Comparison of ENCODE assay signal across 1 cellular context in the genomic region with DNA sequence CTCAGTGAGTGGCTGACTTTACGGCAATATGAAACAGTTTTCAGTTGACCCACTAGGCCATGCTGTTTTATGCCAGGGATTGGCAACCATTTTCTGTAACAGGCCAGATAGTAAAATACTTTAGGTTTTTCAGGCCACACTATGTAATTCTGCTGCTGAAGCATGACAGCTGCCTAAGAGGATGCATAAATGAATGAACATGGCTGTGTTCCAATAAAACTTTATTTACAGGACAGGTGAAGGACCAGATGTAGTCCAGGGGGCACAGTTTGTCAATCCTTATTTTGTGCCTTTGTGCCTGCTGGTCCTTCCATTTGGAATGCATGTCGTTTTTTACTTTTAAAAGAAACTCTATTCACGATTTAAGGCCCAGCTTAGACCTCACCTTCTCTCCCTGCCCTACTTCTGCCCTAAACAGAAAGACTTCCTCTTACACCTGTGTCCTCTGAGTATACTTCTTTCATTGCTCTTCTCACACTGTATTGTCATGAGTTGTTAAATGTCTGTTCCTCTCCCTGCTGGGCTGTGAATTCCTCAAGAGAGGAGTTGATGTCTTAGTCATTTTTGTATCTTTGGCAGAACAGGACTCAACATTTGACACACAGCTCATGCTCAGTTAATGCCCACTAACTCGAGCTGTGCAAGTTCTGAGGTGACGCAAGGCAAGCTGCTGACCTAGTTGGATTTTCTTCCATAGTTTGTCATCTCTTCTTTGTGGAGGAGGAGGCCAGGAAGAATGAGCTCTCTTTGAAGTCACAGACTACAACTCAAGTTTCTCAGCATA.
TF ChIP-seq lines count a peak whose summit lies in the region.

No MANE protein-coding gene starts in this region.

TF ChIP-seq in K562, 482 proteins besides CTCF, POLR2A, EP300 and RAD21 (continued from another document):
- TF ChIP-seq, protein P1, sequence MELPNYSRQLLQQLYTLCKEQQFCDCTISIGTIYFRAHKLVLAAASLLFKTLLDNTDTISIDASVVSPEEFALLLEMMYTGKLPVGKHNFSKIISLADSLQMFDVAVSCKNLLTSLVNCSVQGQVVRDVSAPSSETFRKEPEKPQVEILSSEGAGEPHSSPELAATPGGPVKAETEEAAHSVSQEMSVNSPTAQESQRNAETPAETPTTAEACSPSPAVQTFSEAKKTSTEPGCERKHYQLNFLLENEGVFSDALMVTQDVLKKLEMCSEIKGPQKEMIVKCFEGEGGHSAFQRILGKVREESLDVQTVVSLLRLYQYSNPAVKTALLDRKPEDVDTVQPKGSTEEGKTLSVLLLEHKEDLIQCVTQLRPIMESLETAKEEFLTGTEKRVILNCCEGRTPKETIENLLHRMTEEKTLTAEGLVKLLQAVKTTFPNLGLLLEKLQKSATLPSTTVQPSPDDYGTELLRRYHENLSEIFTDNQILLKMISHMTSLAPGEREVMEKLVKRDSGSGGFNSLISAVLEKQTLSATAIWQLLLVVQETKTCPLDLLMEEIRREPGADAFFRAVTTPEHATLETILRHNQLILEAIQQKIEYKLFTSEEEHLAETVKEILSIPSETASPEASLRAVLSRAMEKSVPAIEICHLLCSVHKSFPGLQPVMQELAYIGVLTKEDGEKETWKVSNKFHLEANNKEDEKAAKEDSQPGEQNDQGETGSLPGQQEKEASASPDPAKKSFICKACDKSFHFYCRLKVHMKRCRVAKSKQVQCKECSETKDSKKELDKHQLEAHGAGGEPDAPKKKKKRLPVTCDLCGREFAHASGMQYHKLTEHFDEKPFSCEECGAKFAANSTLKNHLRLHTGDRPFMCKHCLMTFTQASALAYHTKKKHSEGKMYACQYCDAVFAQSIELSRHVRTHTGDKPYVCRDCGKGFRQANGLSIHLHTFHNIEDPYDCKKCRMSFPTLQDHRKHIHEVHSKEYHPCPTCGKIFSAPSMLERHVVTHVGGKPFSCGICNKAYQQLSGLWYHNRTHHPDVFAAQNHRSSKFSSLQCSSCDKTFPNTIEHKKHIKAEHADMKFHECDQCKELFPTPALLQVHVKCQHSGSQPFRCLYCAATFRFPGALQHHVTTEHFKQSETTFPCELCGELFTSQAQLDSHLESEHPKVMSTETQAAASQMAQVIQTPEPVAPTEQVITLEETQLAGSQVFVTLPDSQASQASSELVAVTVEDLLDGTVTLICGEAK (IDR thresholded peaks at IDR 0.05), result peak; percentile 89
- TF ChIP-seq, protein P1 (CRISPR knock-in tag; IDR thresholded peaks at IDR 0.05), result 0 out of 2 replicates have a peak, but pooled peaks have one; percentile 36
